ENCODE assay signal across 22 cellular contexts in the genomic region with DNA sequence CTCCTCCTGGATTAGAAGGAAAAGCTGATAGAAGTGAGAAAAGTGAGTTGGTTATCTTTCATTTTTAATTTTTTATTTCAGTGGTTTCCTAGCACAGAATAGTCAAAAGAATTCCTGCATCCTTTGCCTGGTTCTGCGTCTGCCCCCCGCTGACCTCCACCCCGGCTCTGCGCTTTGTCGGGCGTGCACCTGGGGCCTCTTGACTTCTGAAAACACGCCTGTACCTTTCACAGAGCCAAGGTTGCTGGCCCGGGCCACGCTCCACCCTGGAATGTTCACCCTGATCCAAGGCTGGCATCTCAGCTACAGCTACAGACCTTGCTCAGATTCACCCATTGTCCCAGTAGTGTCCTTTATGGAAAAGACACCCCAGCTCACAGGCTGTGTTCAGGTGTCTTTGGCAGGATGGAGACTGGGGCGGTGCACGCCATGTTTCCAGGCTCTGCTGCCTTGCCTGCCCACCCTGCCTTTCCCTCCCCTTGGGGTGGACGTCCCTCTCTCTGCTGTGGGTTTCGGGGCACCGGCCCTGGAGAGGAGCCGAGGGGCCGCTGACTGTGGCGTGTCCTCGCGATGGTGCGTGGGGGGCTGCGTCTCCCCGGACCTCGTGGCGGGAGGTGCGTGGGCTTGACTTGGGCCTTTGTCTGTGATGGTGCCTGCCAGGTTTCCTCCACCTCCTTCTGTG.
"Had no signal": no experiment of that assay in that cellular context is flagged by ENCODE, and none has a peak within 500 bp of the region (broad histone marks: within the 10 kb centered on the region; RNA-seq: fewer than 3 reads in every experiment).

No MANE protein-coding gene starts in this region.

- H3K27ac ChIP-seq: colonic mucosa, dorsolateral prefrontal cortex, esophagus squamous epithelium, parathyroid adenoma, testis had no signal

- H3K4me1 ChIP-seq: colonic mucosa, gastrocnemius medialis, parathyroid adenoma, testis had no signal

- H3K4me3 ChIP-seq: colonic mucosa, dorsolateral prefrontal cortex, esophagus squamous epithelium, gastrocnemius medialis, testis had no signal

- ATAC-seq: activated T-cell treated with anti-CD3 and anti-CD28 coated beads, Interleukin-2, amount 50 U/mL, for 4 hours; effector memory CD8-positive, alpha-beta T cell; gastrocnemius medialis; sciatic nerve; stimulated activated effector memory CD8-positive, alpha-beta T cell treated with anti-CD3 and anti-CD28 coated beads, Interleukin-12 subunit alpha, Interleukin-12 subunit beta, amount 100 ng/mL, for 72 hours had no signal

- DNase-seq: activated CD8-positive, alpha-beta memory T cell treated with anti-CD3 and anti-CD28 coated beads for 24 hours; activated CD8-positive, alpha-beta memory T cell treated with anti-CD3 and anti-CD28 coated beads, Interleukin-2, amount 50 U/mL, for 48 hours; activated naive CD4-positive, alpha-beta T cell treated with Interleukin-2 at 50 U/mL for 16 hours; activated naive CD8-positive, alpha-beta T cell treated with anti-CD3 and anti-CD28 coated beads for 36 hours; activated T-cell treated with anti-CD3 and anti-CD28 coated beads, Interleukin-2, amount 50 U/mL, for 4 hours; colonic mucosa; effector memory CD8-positive, alpha-beta T cell; esophagus squamous epithelium; gastrocnemius medialis; hippocampal formation; mesenchymal stem cell; small intestine; stimulated activated CD4-positive, alpha-beta T cell treated with anti-CD3 and anti-CD28 coated beads, Interleukin-2, amount 100 ng/mL, for 24 hours; T-helper 9 cell; testis; trophoblast cell had no signal

- H3K27ac Mint-ChIP-seq: activated naive CD8-positive, alpha-beta T cell treated with anti-CD3 and anti-CD28 coated beads for 36 hours; effector memory CD8-positive, alpha-beta T cell; nephron had no signal

- H3K27me3 ChIP-seq: colonic mucosa, dorsolateral prefrontal cortex, esophagus squamous epithelium, gastrocnemius medialis, testis had no signal

- H2AFZ ChIP-seq: parathyroid adenoma had no signal

- H3K4me3 Mint-ChIP-seq: activated naive CD8-positive, alpha-beta T cell treated with anti-CD3 and anti-CD28 coated beads for 36 hours; activated T-cell treated with anti-CD3 and anti-CD28 coated beads, Interleukin-2, amount 50 U/mL, for 4 hours; central memory CD8-positive, alpha-beta T cell; effector memory CD8-positive, alpha-beta T cell; nephron; stimulated activated effector memory CD8-positive, alpha-beta T cell treated with anti-CD3 and anti-CD28 coated beads, Interleukin-12 subunit alpha, Interleukin-12 subunit beta, amount 100 ng/mL, for 72 hours had no signal

- H3K27me3 Mint-ChIP-seq: activated naive CD8-positive, alpha-beta T cell treated with anti-CD3 and anti-CD28 coated beads for 36 hours; central memory CD8-positive, alpha-beta T cell; effector memory CD8-positive, alpha-beta T cell had no signal

- H3K9me3 Mint-ChIP-seq: activated naive CD8-positive, alpha-beta T cell treated with anti-CD3 and anti-CD28 coated beads for 36 hours; activated T-cell treated with anti-CD3 and anti-CD28 coated beads, Interleukin-2, amount 50 U/mL, for 4 hours; central memory CD8-positive, alpha-beta T cell; effector memory CD8-positive, alpha-beta T cell; nephron; stimulated activated effector memory CD8-positive, alpha-beta T cell treated with anti-CD3 and anti-CD28 coated beads, Interleukin-12 subunit alpha, Interleukin-12 subunit beta, amount 100 ng/mL, for 72 hours had no signal

- H3K79me2 ChIP-seq: parathyroid adenoma had no signal

- H3K9me3 ChIP-seq: colonic mucosa, esophagus squamous epithelium, gastrocnemius medialis, testis had no signal

- H3K9ac ChIP-seq: parathyroid adenoma had no signal
